In genomic region chr1:100188617-100189016, GRCh38 we compare ENCODE assay signal across 9 cellular contexts. TPM values are rescaled to one million over a fixed set of nuclear protein-coding genes. Genes with fewer than 3 reads are reported as not detected.
DNase-seq lines count a peak whose midpoint lies in the region; ATAC-seq and TF ChIP-seq lines count a peak whose summit lies in the region.
"Had no signal": no experiment of that assay in that cellular context is flagged by ENCODE, and none has a peak within 500 bp of the region (broad histone marks: within the 10 kb centered on the region; RNA-seq: fewer than 3 reads in every experiment).

No MANE protein-coding gene starts in this region.

- H3K4me3 ChIP-seq in HAP-1 (no peak overlapping the region), heart right ventricle (peak overlapping the region in 1 of 10 donors; percentile 7), neuronal stem cell (ENCODE audit: low read length in 2 of 2) (no peak overlapping the region)
- H3K4me3 ChIP-seq: skin epidermis had no signal

- DNase-seq in AG09319 (ENCODE audit: extremely low read depth, low read depth) (peak; percentile 91), HAP-1 (ENCODE audit: low spot score in 2 of 2) (peak; percentile 19 to 23), NCI-H526 treated with DMSO at 0.1 percent for 48 hours (lab: John Stamatoyannopoulos, UW) (peak; percentile 89), heart right ventricle (peak in 1 of 2 donors; percentile 40), neuronal stem cell (ENCODE audit: low spot score) (no peak), AML-193 (lab: John Stamatoyannopoulos, UW) (no peak)
- DNase-seq in natural killer cell treated with Interleukin-12 subunit alpha and Interleukin-12 subunit beta and Interleukin-15 and Interleukin-18, amount 100 ng/mL, for 72 hours (ENCODE audit: low spot score): no peak

- 32 to 34% methylated on average over 3 of the region's 3 CpGs for WGBS in heart right ventricle, 2 donors
- no CpG with 5 or more reads among the region's 3 CpGs for WGBS in neuronal stem cell (ENCODE audit: extremely low coverage in 2 of 2, insufficient read length in 2 of 2, insufficient replicate concordance in 1 of 2), 2 donors

- H3K23ac ChIP-seq in neuronal stem cell (ENCODE audit: low read depth, low read length, poor library complexity): no peak overlapping the region

- H2BK12ac ChIP-seq in neuronal stem cell (ENCODE audit: low read length): no peak overlapping the region

- H3K36me3 ChIP-seq in HAP-1 (replicated peaks) (no peaks in the 10 kb centered on the region; the same call in 1 of the 2 replicates), heart right ventricle (peaks cover 0 to 19% (median 0%) of the 10 kb centered on the region in 9 donors), neuronal stem cell (replicated peaks in 1 of 2; ENCODE audit: control insufficient read depth in 2 of 2, insufficient read depth in 2 of 2, low read length in 2 of 2) (peaks cover 2 to 4% of the 10 kb centered on the region in 2 donors)

- no peak overlapping the region for H3K27ac Mint-ChIP-seq in natural killer cell treated with Interleukin-12 subunit alpha and Interleukin-12 subunit beta and Interleukin-15 and Interleukin-18, amount 100 ng/mL, for 72 hours

- H4K8ac ChIP-seq in neuronal stem cell (ENCODE audit: low read depth, low read length): no peak overlapping the region

- H3K9me3 ChIP-seq in HAP-1 (no peaks in the 10 kb centered on the region), heart right ventricle (peaks cover 0 to 9% (median 0%) of the 10 kb centered on the region in 11 donors), neuronal stem cell (replicated peaks in 1 of 2; ENCODE audit: control insufficient read depth in 2 of 2, insufficient read depth in 1 of 2, low read depth in 1 of 2, low read length in 2 of 2) (no peaks in the 10 kb centered on the region)

- no peaks in the 10 kb centered on the region for H3K4me1 Mint-ChIP-seq in natural killer cell treated with Interleukin-12 subunit alpha and Interleukin-12 subunit beta and Interleukin-15 and Interleukin-18, amount 100 ng/mL, for 72 hours (ENCODE audit: low read depth in 2 of 2)

- H3K9ac ChIP-seq in neuronal stem cell (ENCODE audit: low read depth, low read length, poor library complexity): no peak overlapping the region

- H3K27me3 ChIP-seq in HAP-1 (ENCODE audit: low read depth) (no peaks in the 10 kb centered on the region), heart right ventricle (no peaks in the 10 kb centered on the region), neuronal stem cell (ENCODE audit: control insufficient read depth in 3 of 3, insufficient read depth in 3 of 3, low read depth in 1 of 3, low read length in 3 of 3) (peaks cover 0 to under 1% (median 0%) of the 10 kb centered on the region in 3 experiments)

- no peaks in the 10 kb centered on the region for H3K36me3 Mint-ChIP-seq in natural killer cell treated with Interleukin-12 subunit alpha and Interleukin-12 subunit beta and Interleukin-15 and Interleukin-18, amount 100 ng/mL, for 72 hours

- H3K27me3 Mint-ChIP-seq in natural killer cell treated with Interleukin-12 subunit alpha and Interleukin-12 subunit beta and Interleukin-15 and Interleukin-18, amount 100 ng/mL, for 72 hours: no peaks in the 10 kb centered on the region

- H3K18ac ChIP-seq in neuronal stem cell (ENCODE audit: low read length): no peak overlapping the region

- H3K4me2 ChIP-seq in neuronal stem cell (ENCODE audit: insufficient read depth, low read length, poor library complexity, severe bottlenecking): no peak overlapping the region

- H3K9me3 Mint-ChIP-seq in natural killer cell treated with Interleukin-12 subunit alpha and Interleukin-12 subunit beta and Interleukin-15 and Interleukin-18, amount 100 ng/mL, for 72 hours: no peaks in the 10 kb centered on the region

- H2AFZ ChIP-seq in neuronal stem cell (ENCODE audit: low read length): no peak overlapping the region

- H2BK15ac ChIP-seq in neuronal stem cell (ENCODE audit: low read length): no peak overlapping the region

- H4K91ac ChIP-seq in neuronal stem cell (ENCODE audit: low read depth, low read length, poor library complexity): no peak overlapping the region

- intact Hi-C loops in heart right ventricle (cut with DNase I): no loop called here

- H2BK120ac ChIP-seq in neuronal stem cell (ENCODE audit: low read depth, low read length): no peak overlapping the region

- no peak overlapping the region for H3K4me3 Mint-ChIP-seq in natural killer cell treated with Interleukin-12 subunit alpha and Interleukin-12 subunit beta and Interleukin-15 and Interleukin-18, amount 100 ng/mL, for 72 hours

- H3K4me1 ChIP-seq in HAP-1 (no peaks in the 10 kb centered on the region), heart right ventricle (peaks cover 0 to 21% (median 8%) of the 10 kb centered on the region in 9 donors), neuronal stem cell (ENCODE audit: control insufficient read depth in 2 of 2, insufficient read depth in 1 of 2, low read depth in 1 of 2, low read length in 2 of 2) (no peaks in the 10 kb centered on the region)

- ATAC-seq in heart right ventricle (peak; percentile 80 to 94 (median 86)), HG02571 (IDR thresholded peaks at IDR 0.05; ENCODE audit: unreplicated experiment) (no peak)
- no peak for ATAC-seq in natural killer cell treated with Interleukin-12 subunit alpha and Interleukin-12 subunit beta and Interleukin-15 and Interleukin-18, amount 100 ng/mL, for 72 hours

- no peak overlapping the region for H3K4ac ChIP-seq in neuronal stem cell (ENCODE audit: low read length)

- peak overlapping the region; percentile 57 to 91 (median 76) for H3K27ac ChIP-seq in heart right ventricle
- no peak overlapping the region for H3K27ac ChIP-seq in neuronal stem cell (replicated peaks; ENCODE audit: low read length)
- H3K27ac ChIP-seq: skin epidermis had no signal

- no peak overlapping the region for H3K14ac ChIP-seq in neuronal stem cell (ENCODE audit: low read length)

- H2AK5ac ChIP-seq in neuronal stem cell (ENCODE audit: low read depth, low read length): no peak overlapping the region

- no peak for TF ChIP-seq CTCF in AG09319 (IDR thresholded peaks at IDR 0.05; ENCODE audit: low read depth, low read length)
- TF ChIP-seq CTCF in heart right ventricle (IDR thresholded peaks at IDR 0.05): no peak

- no peaks in the 10 kb centered on the region for H3K79me1 ChIP-seq in neuronal stem cell (ENCODE audit: low read depth, low read length)

- in situ Hi-C loops in HAP-1 (cut with MboI; ENCODE audit: low sequenced_read_pairs): no loop called here

- H2BK5ac ChIP-seq in neuronal stem cell (ENCODE audit: low read length): no peak overlapping the region

RNA-seq across cellular contexts. Expression of gene LRRC39, which starts 10.6 kb away (rescaled TPM):
- total RNA-seq in heart right ventricle: 100 to 1,000 TPM in 9 of 10 donors, 10 to 100 TPM in 1; 61.1 to 226 (median 135) TPM
- polyA plus RNA-seq in heart right ventricle: 100 to 1,000 TPM in 1 of 2 donors, 10 to 100 TPM in 1; 13.9 to 355 TPM
- under 1 TPM; 0.50 to 1.00 TPM for total RNA-seq in natural killer cell treated with Interleukin-12 subunit alpha and Interleukin-12 subunit beta and Interleukin-15 and Interleukin-18, amount 100 ng/mL, for 72 hours
- polyA plus RNA-seq in neuronal stem cell (2013, experiment 1 of 2): 0.77 TPM
- 0.66 TPM for polyA plus RNA-seq in neuronal stem cell (2013, experiment 2 of 2)

RNA-seq across cellular contexts. Expression of gene TRMT13, which starts 55.7 kb away (rescaled TPM):
- total RNA-seq in heart right ventricle: 1 to 10 TPM; 4.1 to 8.2 (median 5.4) TPM
- polyA plus RNA-seq in heart right ventricle: 10 to 100 TPM in 1 of 2 donors, 1 to 10 TPM in 1; 5.1 to 12.7 TPM
- total RNA-seq in natural killer cell treated with Interleukin-12 subunit alpha and Interleukin-12 subunit beta and Interleukin-15 and Interleukin-18, amount 100 ng/mL, for 72 hours: 10 to 100 TPM; 19.2 to 21.0 TPM
- 10.6 TPM for polyA plus RNA-seq in neuronal stem cell (2013, experiment 1 of 2)
- 11.3 TPM for polyA plus RNA-seq in neuronal stem cell (2013, experiment 2 of 2)

RNA-seq across cellular contexts. Expression of gene SASS6, which starts 55.9 kb away (rescaled TPM):
- 1 to 10 TPM in 9 of 10 donors, under 1 TPM in 1; 0.95 to 2.7 (median 1.7) TPM for total RNA-seq in heart right ventricle
- polyA plus RNA-seq in heart right ventricle: 1 to 10 TPM; 1.1 to 1.7 TPM
- 10 to 100 TPM in 1 of 2 donors, 1 to 10 TPM in 1; 8.3 to 14.8 TPM for total RNA-seq in natural killer cell treated with Interleukin-12 subunit alpha and Interleukin-12 subunit beta and Interleukin-15 and Interleukin-18, amount 100 ng/mL, for 72 hours
- 9.5 TPM for polyA plus RNA-seq in neuronal stem cell (2013, experiment 1 of 2)
- polyA plus RNA-seq in neuronal stem cell (2013, experiment 2 of 2): 10.0 TPM

Comparison
In these comparisons a context has a peak if more than half of its experiments do, and no peak if none do; other contexts are left out.
1. DNase-seq: peak in AG09319 (single experiment), HAP-1 (2 of 2) and NCI-H526 treated with DMSO at 0.1 percent for 48 hours (single experiment); none in natural killer cell treated with Interleukin-12 subunit alpha and Interleukin-12 subunit beta and Interleukin-15 and Interleukin-18, amount 100 ng/mL, for 72 hours (single experiment), neuronal stem cell (single experiment) and AML-193 (0 of 2).
2. ATAC-seq: peak in heart right ventricle (8 of 8); none in natural killer cell treated with Interleukin-12 subunit alpha and Interleukin-12 subunit beta and Interleukin-15 and Interleukin-18, amount 100 ng/mL, for 72 hours (0 of 2) and HG02571 (single experiment).
3. RNA of gene LRRC39, which starts 10.6 kb away (total RNA-seq): 61.1 to 226 TPM in heart right ventricle; 0.50 to 1.00 TPM in natural killer cell treated with Interleukin-12 subunit alpha and Interleukin-12 subunit beta and Interleukin-15 and Interleukin-18, amount 100 ng/mL, for 72 hours; every median in the first group is over 10 times any median in the second.